ENCODE assay signal across 10 cellular contexts in the genomic region with DNA sequence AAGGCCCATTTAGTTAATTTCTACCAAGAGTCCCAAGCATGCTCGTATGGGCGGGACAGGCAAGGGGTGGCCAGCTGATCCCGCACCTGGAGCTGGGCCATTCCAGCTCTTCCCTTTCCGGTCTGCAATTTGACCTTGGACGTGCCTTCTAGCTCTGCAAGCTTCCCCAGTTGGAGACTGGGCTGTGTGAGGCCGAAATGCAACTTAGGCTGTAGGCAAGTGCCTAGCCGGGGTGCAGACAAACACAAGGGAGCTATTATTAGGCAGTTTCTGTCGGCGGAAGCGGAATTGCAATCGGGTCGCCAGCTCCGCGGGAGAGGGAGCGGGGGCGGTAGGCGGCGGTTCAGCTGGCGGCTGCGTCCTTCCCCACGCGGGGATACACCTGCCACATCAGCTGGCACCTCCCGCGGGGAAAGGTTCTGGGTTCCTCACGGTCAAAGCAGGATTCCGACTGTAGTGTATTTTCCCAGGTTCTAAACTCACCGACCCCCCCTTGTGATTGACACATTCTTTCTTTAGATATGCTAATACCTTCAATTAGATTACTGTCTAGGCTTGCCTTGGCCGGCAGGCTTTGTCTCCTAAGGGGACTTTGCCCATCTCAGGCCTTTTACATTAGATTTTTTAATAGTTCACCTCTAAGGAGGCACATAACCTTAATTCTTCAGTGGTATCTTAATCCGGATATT. TPM values are rescaled to one million over a fixed set of nuclear protein-coding genes. Genes with fewer than 3 reads are reported as not detected.
DNase-seq lines count a peak whose midpoint lies in the region; ATAC-seq and TF ChIP-seq lines count a peak whose summit lies in the region.
"Had no signal": no experiment of that assay in that cellular context is flagged by ENCODE, and none has a peak within 500 bp of the region (broad histone marks: within the 10 kb centered on the region; RNA-seq: fewer than 3 reads in every experiment).

No MANE protein-coding gene starts in this region.

- H3K18ac ChIP-seq in neuronal stem cell (ENCODE audit: low read length), result peak overlapping the region; percentile 22

- no CpG with 5 or more reads among the region's 29 CpGs for WGBS in neuronal stem cell (ENCODE audit: extremely low coverage in 2 of 2, insufficient read length in 2 of 2, insufficient replicate concordance in 1 of 2), 2 donors

- H4K20me1 ChIP-seq in OCI-LY1 (ENCODE audit: insufficient read depth, low read length), result no peaks in the 10 kb centered on the region

- H3K79me1 ChIP-seq in neuronal stem cell (ENCODE audit: low read depth, low read length), result no peaks in the 10 kb centered on the region

- H3K27ac Mint-ChIP-seq in Calu3 (ENCODE audit: unreplicated experiment) (peak overlapping the region; percentile 71), glutamatergic neuron (ENCODE audit: unreplicated experiment) (peak overlapping the region; percentile 90)

- no peaks in the 10 kb centered on the region for H3K79me2 ChIP-seq in OCI-LY1 (ENCODE audit: insufficient read depth, low read length)

- H3K9me2 ChIP-seq in OCI-LY1 (ENCODE audit: low read depth, low read length), result no peaks in the 10 kb centered on the region

- H3K4me3 ChIP-seq in OCI-LY1 (ENCODE audit: low read depth, low read length, poor library complexity, severe bottlenecking) (peak overlapping the region; percentile 51), neuronal stem cell (ENCODE audit: low read length in 2 of 2) (peak overlapping the region; percentile 53 to 74), BE2C (ENCODE audit: low read depth, low read length) (no peak overlapping the region)

- H3K27ac ChIP-seq in OCI-LY1 (ENCODE audit: low read depth, low read length, poor library complexity, severe bottlenecking) (no peak overlapping the region), neuronal stem cell (replicated peaks; ENCODE audit: low read length) (peak overlapping the region; percentile 11)

- H3K9ac ChIP-seq in OCI-LY1 (ENCODE audit: low read length) (peak overlapping the region; percentile 14; the same call in 1 of the 2 replicates), neuronal stem cell (ENCODE audit: low read depth, low read length, poor library complexity) (no peak overlapping the region)

- intact Hi-C loops in Calu3 (cut with micrococcal nuclease; ENCODE audit: unreplicated experiment), result no loop called here

- no peak overlapping the region for H3K4ac ChIP-seq in neuronal stem cell (ENCODE audit: low read length)

- H3K14ac ChIP-seq in neuronal stem cell (ENCODE audit: low read length), result no peak overlapping the region

- CTCF ChIA-PET in Calu3 (lab: Charles Lee), result interaction anchor here (0.7 to 1.2 kb wide), 2 partner anchors 37 to 223 kb away, joined by 3 to 5 read pairs; no protein-coding TSS in a partner anchor

- H3K9me3 ChIP-seq in OCI-LY1 (ENCODE audit: low read length) (no peaks in the 10 kb centered on the region), neuronal stem cell (replicated peaks in 1 of 2; ENCODE audit: control insufficient read depth in 2 of 2, insufficient read depth in 1 of 2, low read depth in 1 of 2, low read length in 2 of 2) (peaks cover 0 to 6% of the 10 kb centered on the region in 2 donors), BE2C (no peaks in the 10 kb centered on the region)

- H4K8ac ChIP-seq in neuronal stem cell (ENCODE audit: low read depth, low read length), result no peak overlapping the region

- peak overlapping the region; percentile 80 for H2AK5ac ChIP-seq in neuronal stem cell (ENCODE audit: low read depth, low read length)

- H3K4me2 ChIP-seq in OCI-LY1 (ENCODE audit: low read length), result peak overlapping the region; percentile 68
- H3K4me2 ChIP-seq in neuronal stem cell (ENCODE audit: insufficient read depth, low read length, poor library complexity, severe bottlenecking), result peak overlapping the region; percentile 72

- H3K9me3 Mint-ChIP-seq in Calu3 (ENCODE audit: low read depth, unreplicated experiment) (no peaks in the 10 kb centered on the region), glutamatergic neuron (ENCODE audit: unreplicated experiment) (peaks cover 5% of the 10 kb centered on the region)

- H3K4me3 Mint-ChIP-seq in Calu3 (ENCODE audit: low read depth, unreplicated experiment) (peak overlapping the region; percentile 47), glutamatergic neuron (ENCODE audit: unreplicated experiment) (peak overlapping the region; percentile 85)

- peaks cover 2% of the 10 kb centered on the region; the same call in 1 of the 2 replicates for H3K27me3 ChIP-seq in OCI-LY1 (ENCODE audit: insufficient read depth, low read length)
- no peaks in the 10 kb centered on the region for H3K27me3 ChIP-seq in neuronal stem cell (ENCODE audit: control insufficient read depth in 3 of 3, insufficient read depth in 3 of 3, low read depth in 1 of 3, low read length in 3 of 3)
- H3K27me3 ChIP-seq in BE2C, result no peaks in the 10 kb centered on the region

- H2AFZ ChIP-seq in OCI-LY1 (ENCODE audit: low read length), result peak overlapping the region; percentile 43; the same call in 1 of the 2 replicates
- peak overlapping the region; percentile 92 for H2AFZ ChIP-seq in neuronal stem cell (ENCODE audit: low read length)

- no peak overlapping the region for H2BK12ac ChIP-seq in neuronal stem cell (ENCODE audit: low read length)

- no peaks in the 10 kb centered on the region for H3F3A ChIP-seq in OCI-LY1 (ENCODE audit: insufficient read depth, low read length)

- H3K4me1 ChIP-seq in OCI-LY1 (ENCODE audit: insufficient read depth, low read length, severe bottlenecking) (peaks cover 18% of the 10 kb centered on the region), neuronal stem cell (ENCODE audit: control insufficient read depth in 2 of 2, insufficient read depth in 1 of 2, low read depth in 1 of 2, low read length in 2 of 2) (peaks cover 34 to 39% of the 10 kb centered on the region in 2 donors), BE2C (no peaks in the 10 kb centered on the region)

- H3K4me1 Mint-ChIP-seq in Calu3 (ENCODE audit: low read depth, unreplicated experiment) (peaks cover 73% of the 10 kb centered on the region), glutamatergic neuron (ENCODE audit: low read depth, unreplicated experiment) (peaks cover 28% of the 10 kb centered on the region)

- H3K27me3 Mint-ChIP-seq in Calu3 (ENCODE audit: unreplicated experiment), result no peaks in the 10 kb centered on the region
- peaks cover 7% of the 10 kb centered on the region for H3K27me3 Mint-ChIP-seq in glutamatergic neuron (ENCODE audit: unreplicated experiment)

- H3K36me3 ChIP-seq in OCI-LY1 (ENCODE audit: insufficient read depth, low read length), result peaks cover 6% of the 10 kb centered on the region; the same call in 1 of the 2 replicates
- no peaks in the 10 kb centered on the region for H3K36me3 ChIP-seq in neuronal stem cell (replicated peaks in 1 of 2; ENCODE audit: control insufficient read depth in 2 of 2, insufficient read depth in 2 of 2, low read length in 2 of 2)
- H3K36me3 ChIP-seq in BE2C, result no peaks in the 10 kb centered on the region

- TF ChIP-seq CTCF in Calu3 (IDR thresholded peaks at IDR 0.05; ENCODE audit: unreplicated experiment), result no peak
- TF ChIP-seq CTCF in OCI-LY1 (IDR thresholded peaks at IDR 0.05; ENCODE audit: low read length), result no peak
- TF ChIP-seq CTCF in glutamatergic neuron (IDR thresholded peaks at IDR 0.05; ENCODE audit: partially characterized antibody, unreplicated experiment), result no peak
- TF ChIP-seq CTCF in BE2C (IDR thresholded peaks at IDR 0.05; ENCODE audit: low read depth, low read length), result no peak

- no peak overlapping the region for H2BK15ac ChIP-seq in neuronal stem cell (ENCODE audit: low read length)

- ATAC-seq in GM21423 (IDR thresholded peaks at IDR 0.05; ENCODE audit: unreplicated experiment) (no peak), HG03354 (IDR thresholded peaks at IDR 0.05; ENCODE audit: poor library complexity, severe bottlenecking, unreplicated experiment) (no peak)

- BruUV-seq in Calu3 (replicated peaks; lab: Mats Ljungman, UMichigan), result no TSS peak

- H2BK120ac ChIP-seq in neuronal stem cell (ENCODE audit: low read depth, low read length), result no peak overlapping the region

- H3K36me3 Mint-ChIP-seq in Calu3 (ENCODE audit: insufficient read depth, unreplicated experiment), result peaks cover 28% of the 10 kb centered on the region
- H3K36me3 Mint-ChIP-seq in glutamatergic neuron (ENCODE audit: unreplicated experiment), result no peaks in the 10 kb centered on the region

- peak overlapping the region; percentile 72 for H2BK5ac ChIP-seq in neuronal stem cell (ENCODE audit: low read length)

- H4K91ac ChIP-seq in neuronal stem cell (ENCODE audit: low read depth, low read length, poor library complexity), result no peak overlapping the region

- H3K23ac ChIP-seq in neuronal stem cell (ENCODE audit: low read depth, low read length, poor library complexity), result no peak overlapping the region

- peak; percentile 61 for DNase-seq in Calu3
- peak; percentile 56 for DNase-seq in glutamatergic neuron
- peak; percentile 71 for DNase-seq in neuronal stem cell (ENCODE audit: low spot score)
- no peak for DNase-seq in BE2C
- no peak for DNase-seq in cortex of kidney (lab: John Stamatoyannopoulos, UW)
- DNase-seq: DND-41, T1000 had no signal

RNA-seq across cellular contexts. Expression of a gene that starts 17.1 kb away (rescaled TPM):
- total RNA-seq in Calu3 (2022) (124 and 150 TPM in 2 replicates), glutamatergic neuron (ENCODE audit: unreplicated experiment) (217 TPM)
- polyA plus RNA-seq in neuronal stem cell (2013, experiment 1 of 2), result 101 TPM
- 101 TPM for polyA plus RNA-seq in neuronal stem cell (2013, experiment 2 of 2)
- polyA plus RNA-seq in BE2C (2012; ENCODE audit: insufficient read depth, insufficient read length, low read depth), result 64.5 TPM

Comparison
In these comparisons a context has a peak if more than half of its experiments do, and no peak if none do; other contexts are left out.
1. DNase-seq: peak in Calu3 (single experiment), glutamatergic neuron (single experiment) and neuronal stem cell (single experiment); none in BE2C (single experiment) and cortex of kidney (single experiment).